15 cellular contexts compared by ENCODE assay signal in genomic region chr22:31271026-31271425, GRCh38. TPM values are rescaled to one million over a fixed set of nuclear protein-coding genes. Genes with fewer than 3 reads are reported as not detected.
A peak's percentile ranks its signal among the peaks of the same experiment; 100 is the strongest.
DNase-seq lines count a peak whose midpoint lies in the region; FAIRE-seq and TF ChIP-seq lines count a peak whose summit lies in the region.
"Had no signal": no experiment of that assay in that cellular context is flagged by ENCODE, and none has a peak within 500 bp of the region (broad histone marks: within the 10 kb centered on the region; RNA-seq: fewer than 3 reads in every experiment).

No MANE protein-coding gene starts in this region.

- H4K20me1 ChIP-seq in hepatocyte (ENCODE audit: insufficient read depth, poor library complexity, severe bottlenecking), result no peaks in the 10 kb centered on the region
- H4K20me1 ChIP-seq in smooth muscle cell (ENCODE audit: low read depth), result peaks cover 48% of the 10 kb centered on the region

- H2AFZ ChIP-seq in hepatocyte (no peak overlapping the region), smooth muscle cell (ENCODE audit: low read depth) (no peak overlapping the region)

- H3K36me3 Mint-ChIP-seq in activated T-cell treated with anti-CD3 and anti-CD28 coated beads, Interleukin-2, amount 50 U/mL, for 24 hours (ENCODE audit: low read depth), result peaks cover 88% of the 10 kb centered on the region

- TF ChIP-seq CTCF in hepatocyte (IDR thresholded peaks at IDR 0.05; ENCODE audit: poor library complexity), result no peak
- no peak for TF ChIP-seq CTCF in smooth muscle cell (IDR thresholded peaks at IDR 0.05; ENCODE audit: borderline replicate concordance, insufficient read depth, poor library complexity, severe bottlenecking)
- no peak for TF ChIP-seq CTCF in coronary artery (IDR thresholded peaks at IDR 0.05)

- H3K27me3 Mint-ChIP-seq in activated T-cell treated with anti-CD3 and anti-CD28 coated beads, Interleukin-2, amount 50 U/mL, for 24 hours, result no peaks in the 10 kb centered on the region
- H3K27me3 Mint-ChIP-seq: naive B cell had no signal

- H3K4me1 ChIP-seq in HUES6 (ENCODE audit: control insufficient read depth, insufficient read depth, low read length) (peaks cover 17% of the 10 kb centered on the region), hepatocyte (ENCODE audit: insufficient read depth) (peaks cover 19% of the 10 kb centered on the region), smooth muscle cell (ENCODE audit: low read depth) (no peaks in the 10 kb centered on the region)

- no peaks in the 10 kb centered on the region for H3K9me3 Mint-ChIP-seq in activated T-cell treated with anti-CD3 and anti-CD28 coated beads, Interleukin-2, amount 50 U/mL, for 24 hours
- H3K9me3 Mint-ChIP-seq: naive B cell had no signal

- WGBS in hepatocyte (ENCODE audit: low lambda C conversion rate, missing lambda C conversion rate), result 84% methylated on average over 4 of the region's 4 CpGs
- WGBS in smooth muscle cell (ENCODE audit: low lambda C conversion rate), result 88% methylated on average over 4 of the region's 4 CpGs

- peak overlapping the region; percentile 82 for H3K27ac Mint-ChIP-seq in activated T-cell treated with anti-CD3 and anti-CD28 coated beads, Interleukin-2, amount 50 U/mL, for 24 hours

- H3K9me3 ChIP-seq in HUES6 (ENCODE audit: control insufficient read depth, insufficient read depth, low read depth, low read length) (no peaks in the 10 kb centered on the region), hepatocyte (ENCODE audit: low read depth) (no peaks in the 10 kb centered on the region), smooth muscle cell (replicated peaks; ENCODE audit: low read depth) (no peaks in the 10 kb centered on the region)
- H3K9me3 ChIP-seq: left lung, transverse colon had no signal

- H3F3A ChIP-seq in smooth muscle cell (ENCODE audit: low read depth), result peaks cover 13% of the 10 kb centered on the region

- H3K9me2 ChIP-seq in hepatocyte (replicated peaks; ENCODE audit: insufficient read depth), result no peaks in the 10 kb centered on the region

- H3K9ac ChIP-seq in HUES6 (ENCODE audit: low read length) (no peak overlapping the region), smooth muscle cell (ENCODE audit: low read depth) (no peak overlapping the region)

- no peak overlapping the region for H3K4me3 Mint-ChIP-seq in activated T-cell treated with anti-CD3 and anti-CD28 coated beads, Interleukin-2, amount 50 U/mL, for 24 hours

- no peak for FAIRE-seq in H54 (lab: Jason Lieb, UNC)
- FAIRE-seq: endometrium had no signal

- H3K4me3 ChIP-seq in HUES6 (ENCODE audit: low read depth, low read length) (no peak overlapping the region), hepatocyte (no peak overlapping the region), smooth muscle cell (no peak overlapping the region), coronary artery (no peak overlapping the region)
- H3K4me3 ChIP-seq: left lung, transverse colon had no signal

- no peak overlapping the region for H3K4me2 ChIP-seq in hepatocyte
- H3K4me2 ChIP-seq in smooth muscle cell, result no peak overlapping the region

- no peak for TF ChIP-seq POLR2A in H54 (IDR thresholded peaks at IDR 0.05; ENCODE audit: low read depth, low read length)

- H3K27me3 ChIP-seq in HUES6 (ENCODE audit: control insufficient read depth, insufficient read depth, low read length), result no peaks in the 10 kb centered on the region
- no peaks in the 10 kb centered on the region for H3K27me3 ChIP-seq in hepatocyte
- no peaks in the 10 kb centered on the region for H3K27me3 ChIP-seq in smooth muscle cell (ENCODE audit: low read depth)
- H3K27me3 ChIP-seq: left lung, transverse colon had no signal

- H3K36me3 ChIP-seq in HUES6 (ENCODE audit: control insufficient read depth, insufficient read depth, low read length) (peaks cover 74% of the 10 kb centered on the region), hepatocyte (replicated peaks; ENCODE audit: insufficient read depth, low read depth) (peaks cover 4% of the 10 kb centered on the region), smooth muscle cell (ENCODE audit: low read depth) (peaks cover 31% of the 10 kb centered on the region)

- 0 out of 2 replicates have a peak overlapping the region, but pooled peaks have one; percentile 4 for H3K27ac ChIP-seq in HUES6 (ENCODE audit: low read depth, low read length)
- H3K27ac ChIP-seq in hepatocyte, result peak overlapping the region; percentile 88
- peak overlapping the region; percentile 56 for H3K27ac ChIP-seq in smooth muscle cell (ENCODE audit: low read depth)
- H3K27ac ChIP-seq in coronary artery, result no peak overlapping the region
- H3K27ac ChIP-seq: transverse colon had no signal

- H3K4me1 Mint-ChIP-seq in activated T-cell treated with anti-CD3 and anti-CD28 coated beads, Interleukin-2, amount 50 U/mL, for 24 hours (ENCODE audit: low read depth), result peaks cover 49% of the 10 kb centered on the region

- H3K79me2 ChIP-seq in hepatocyte (no peaks in the 10 kb centered on the region), smooth muscle cell (ENCODE audit: low read depth) (peaks cover 4% of the 10 kb centered on the region)

- no peak for DNase-seq in activated T-cell treated with anti-CD3 and anti-CD28 coated beads, Interleukin-2, amount 50 U/mL, for 24 hours
- no peak for DNase-seq in activated T-cell treated with anti-CD3 and anti-CD28 coated beads for 4 hours
- no peak for DNase-seq in hepatocyte (ENCODE audit: low spot score)
- DNase-seq in smooth muscle cell (lab: John Stamatoyannopoulos, UW; ENCODE audit: unreplicated experiment), result no peak
- no peak for DNase-seq in coronary artery (ENCODE audit: low spot score)
- DNase-seq in NCI-H128 (lab: John Stamatoyannopoulos, UW; ENCODE audit: unreplicated experiment), result no peak
- no peak for DNase-seq in H54 (ENCODE audit: insufficient read length, low spot score)
- DNase-seq: COR-L47, GF-D8, left lung, naive B cell, NCI-H748 treated with DMSO at 0.1 percent for 48 hours, transverse colon had no signal

RNA-seq across cellular contexts. Expression of gene PIK3IP1, which starts 21.3 kb away (rescaled TPM):
- total RNA-seq in hepatocyte (17.9 and 22.2 TPM in 2 replicates), smooth muscle cell (12.6 and 16.9 TPM in 2 replicates)
- polyA plus RNA-seq in hepatocyte (19.5 and 22.4 TPM in 2 replicates), smooth muscle cell (20.2 and 26.3 TPM in 2 replicates)

RNA-seq across cellular contexts. Expression of gene LIMK2, which starts 58.9 kb away (rescaled TPM):
- total RNA-seq in hepatocyte, result 33.0 and 45.9 TPM in 2 replicates
- 49.9 and 52.6 TPM in 2 replicates for polyA plus RNA-seq in hepatocyte
- total RNA-seq in smooth muscle cell, result 126 and 147 TPM in 2 replicates
- polyA plus RNA-seq in smooth muscle cell, result 85.7 and 141 TPM in 2 replicates

Comparison
In these comparisons a context has a peak if more than half of its experiments do, and no peak if none do; other contexts are left out.
1. H3K27ac ChIP-seq: peak in HUES6 (single experiment), hepatocyte (single experiment) and smooth muscle cell (single experiment); none in coronary artery (0 of 2).